ENCODE assay signal across 20 cellular contexts in genomic region chr4:159014896-159015295, GRCh38.
DNase-seq lines count a peak whose midpoint lies in the region; TF ChIP-seq lines count a peak whose summit lies in the region.
"Had no signal": no experiment of that assay in that cellular context is flagged by ENCODE, and none has a peak within 500 bp of the region (broad histone marks: within the 10 kb centered on the region; RNA-seq: fewer than 3 reads in every experiment).

No MANE protein-coding gene starts in this region.

- no peaks in the 10 kb centered on the region for H4K20me1 ChIP-seq in GM23248 (ENCODE audit: insufficient read depth)

- H3K9ac ChIP-seq in GM23248, result no peak overlapping the region

- H3K4me3 ChIP-seq in AG10803 (ENCODE audit: low read length) (no peak overlapping the region), GM23248 (no peak overlapping the region), fibroblast of mammary gland (ENCODE audit: control insufficient read depth, low read depth, low read length) (no peak overlapping the region), left ventricle myocardium inferior (no peak overlapping the region)
- no peak overlapping the region for H3K4me3 ChIP-seq in CD8-positive, alpha-beta memory T cell (ENCODE audit: low read length)
- H3K4me3 ChIP-seq: K562, MG63, SJSA1 had no signal

- H3K27me3 ChIP-seq in GM23248 (replicated peaks; ENCODE audit: insufficient read depth) (no peaks in the 10 kb centered on the region), left ventricle myocardium inferior (ENCODE audit: low read depth) (no peaks in the 10 kb centered on the region)
- no peaks in the 10 kb centered on the region for H3K27me3 ChIP-seq in CD8-positive, alpha-beta memory T cell (ENCODE audit: insufficient read depth, low read length, poor library complexity, severe bottlenecking)
- H3K27me3 ChIP-seq: MG63, SJSA1 had no signal

- peaks cover 36% of the 10 kb centered on the region for H3K4me1 ChIP-seq in GM23248 (ENCODE audit: insufficient read depth)
- H3K4me1 ChIP-seq in CD8-positive, alpha-beta memory T cell (ENCODE audit: insufficient read depth, low read length), result no peaks in the 10 kb centered on the region
- peaks cover 20% of the 10 kb centered on the region for H3K4me1 ChIP-seq in left ventricle myocardium inferior
- H3K4me1 ChIP-seq: SJSA1 had no signal

- H3K27me3 Mint-ChIP-seq in CD8-positive, alpha-beta memory T cell, result peaks cover 6 to 18% of the 10 kb centered on the region in 2 donors

- no peak overlapping the region for H2AFZ ChIP-seq in GM23248

- no peaks in the 10 kb centered on the region; the same call in 1 of the 2 replicates for H3F3A ChIP-seq in GM23248 (ENCODE audit: insufficient read depth)

- intact Hi-C loops in left ventricle myocardium inferior (cut with micrococcal nuclease), result no loop called here

- no peaks in the 10 kb centered on the region for H3K4me1 Mint-ChIP-seq in CD8-positive, alpha-beta memory T cell

- H3K9me3 Mint-ChIP-seq in CD8-positive, alpha-beta memory T cell, result no peaks in the 10 kb centered on the region
- H3K9me3 Mint-ChIP-seq: H9, HFFc6 had no signal

- H3K27ac ChIP-seq in GM23248 (peak overlapping the region; percentile 43), left ventricle myocardium inferior (replicated peaks) (no peak overlapping the region)
- no peak overlapping the region for H3K27ac ChIP-seq in CD8-positive, alpha-beta memory T cell (ENCODE audit: low read depth, low read length)
- H3K27ac ChIP-seq: SJSA1 had no signal

- TF ChIP-seq CTCF in AG10803 (conservative IDR thresholded peaks at IDR 0.05; ENCODE audit: low read length) (no peak), fibroblast of mammary gland (conservative IDR thresholded peaks at IDR 0.05; ENCODE audit: control insufficient read depth, insufficient read depth, low read depth, low read length) (no peak), left ventricle myocardium inferior (IDR thresholded peaks at IDR 0.05; ENCODE audit: borderline replicate concordance) (no peak)

- no peaks in the 10 kb centered on the region for H3K9me2 ChIP-seq in GM23248 (ENCODE audit: insufficient read depth)

- no peaks in the 10 kb centered on the region for H3K36me3 Mint-ChIP-seq in CD8-positive, alpha-beta memory T cell

- H3K4me3 Mint-ChIP-seq in CD8-positive, alpha-beta memory T cell, result no peak overlapping the region
- H3K4me3 Mint-ChIP-seq: B cell, H9, HFFc6 had no signal

- CTCF ChIA-PET in CD8-positive, alpha-beta memory T cell (lab: Charles Lee), result no interaction called here

- no peaks in the 10 kb centered on the region for H3K9me3 ChIP-seq in GM23248 (ENCODE audit: low read depth)
- no peaks in the 10 kb centered on the region for H3K9me3 ChIP-seq in CD8-positive, alpha-beta memory T cell (ENCODE audit: low read length)
- H3K9me3 ChIP-seq in left ventricle myocardium inferior (replicated peaks), result no peaks in the 10 kb centered on the region
- H3K9me3 ChIP-seq: MG63, SJSA1 had no signal

- H3K36me3 ChIP-seq in GM23248 (ENCODE audit: low read depth), result no peaks in the 10 kb centered on the region
- H3K36me3 ChIP-seq in CD8-positive, alpha-beta memory T cell (ENCODE audit: insufficient read depth, low read length), result no peaks in the 10 kb centered on the region
- H3K36me3 ChIP-seq in left ventricle myocardium inferior, result no peaks in the 10 kb centered on the region
- H3K36me3 ChIP-seq: MG63, SJSA1 had no signal

- POLR2A ChIA-PET in CD8-positive, alpha-beta memory T cell (lab: Charles Lee), result no interaction called here

- in situ Hi-C loops in GM23248 (cut with MboI), result no loop called here

- 13 to 24% methylated on average over 3 of the region's 3 CpGs for WGBS in GM23248 (ENCODE audit: low coverage in 1 of 2, low lambda C conversion rate in 2 of 2, missing lambda C conversion rate in 2 of 2), 2 experiments

- no peak overlapping the region for H3K4me2 ChIP-seq in GM23248 (ENCODE audit: unreplicated experiment)

- H3K79me2 ChIP-seq in GM23248 (ENCODE audit: insufficient read depth), result no peaks in the 10 kb centered on the region

- DNase-seq in AG10803 (ENCODE audit: low read depth), result peak; percentile 91
- peak; percentile 59 for DNase-seq in GM23248
- DNase-seq in fibroblast of mammary gland (ENCODE audit: low read depth), result peak; percentile 45
- no peak for DNase-seq in SKM-1 treated with dmso at 0.1 percent for 144 hours (lab: John Stamatoyannopoulos, UW; ENCODE audit: unreplicated experiment)
- no peak for DNase-seq in UCSD-AML1 (lab: John Stamatoyannopoulos, UW; ENCODE audit: unreplicated experiment)
- DNase-seq in CD8-positive, alpha-beta memory T cell, result no peak
- DNase-seq in left ventricle myocardium inferior, result no peak
- DNase-seq: DMS79, H9, HFFc6, MG63, NCI-H1417, NCI-H1694 treated with DMSO at 0.1 percent for 48 hours, NCI-H2081 treated with DMSO at 0.1 percent for 48 hours, NCI-H2171 treated with DMSO at 0.1 percent for 48 hours, NCI-H446 treated with DMSO at 0.1 percent for 48 hours, NCI-H526 treated with DMSO at 0.1 percent for 48 hours had no signal

- H3K27ac Mint-ChIP-seq in CD8-positive, alpha-beta memory T cell, result no peak overlapping the region
- H3K27ac Mint-ChIP-seq: B cell, H9, HFFc6 had no signal

Comparison
In these comparisons a context has a peak if more than half of its experiments do, and no peak if none do; other contexts are left out.
1. DNase-seq: peak in AG10803 (single experiment), GM23248 (single experiment) and fibroblast of mammary gland (single experiment); none in SKM-1 treated with dmso at 0.1 percent for 144 hours (single experiment), UCSD-AML1 (single experiment), CD8-positive, alpha-beta memory T cell (0 of 5) and left ventricle myocardium inferior (single experiment).